Comparison of ENCODE assay signal across 10 cellular contexts in genomic region chr12:67517181-67517887, GRCh38.
DNase-seq lines count a peak whose midpoint lies in the region; ATAC-seq and TF ChIP-seq lines count a peak whose summit lies in the region.
"Had no signal": no experiment of that assay in that cellular context is flagged by ENCODE, and none has a peak within 500 bp of the region (broad histone marks: within the 10 kb centered on the region; RNA-seq: fewer than 3 reads in every experiment).

No MANE protein-coding gene starts in this region.

- ATAC-seq in natural killer cell: no peak
- no peak for ATAC-seq in GM21526 (IDR thresholded peaks at IDR 0.05; ENCODE audit: low FRiP score, unreplicated experiment)
- no peak for ATAC-seq in HG03135 (IDR thresholded peaks at IDR 0.05; ENCODE audit: unreplicated experiment)
- ATAC-seq: stimulated activated naive CD8-positive, alpha-beta T cell treated with anti-CD3 and anti-CD28 coated beads, Interleukin-15, amount 100 ng/mL, for 72 hours had no signal

- H3K9me3 Mint-ChIP-seq in natural killer cell: no peaks in the 10 kb centered on the region
- H3K9me3 Mint-ChIP-seq: stimulated activated naive CD8-positive, alpha-beta T cell treated with anti-CD3 and anti-CD28 coated beads, Interleukin-15, amount 100 ng/mL, for 72 hours had no signal

- intact Hi-C loops in breast epithelium (cut with DNase I; ENCODE audit: low total_unique reads): no loop called here
- intact Hi-C loops in natural killer cell (cut with micrococcal nuclease): no loop called here

- peak overlapping the region; percentile 37 to 78 for H3K27ac Mint-ChIP-seq in natural killer cell

- peak overlapping the region in 1 of 3 donors; percentile 8 for H3K4me3 ChIP-seq in breast epithelium

- no peaks in the 10 kb centered on the region for H3K36me3 Mint-ChIP-seq in natural killer cell

- H3K4me3 Mint-ChIP-seq in natural killer cell: no peak overlapping the region
- H3K4me3 Mint-ChIP-seq: stimulated activated naive CD8-positive, alpha-beta T cell treated with anti-CD3 and anti-CD28 coated beads, Interleukin-15, amount 100 ng/mL, for 72 hours had no signal

- DNase-seq in COR-L47 (lab: John Stamatoyannopoulos, UW): peak; percentile 62
- peak; percentile 40 for DNase-seq in NCI-H1694 (lab: John Stamatoyannopoulos, UW)
- peak; percentile 54 to 65 for DNase-seq in breast epithelium (ENCODE audit: low spot score in 2 of 2)
- DNase-seq in natural killer cell: no peak
- no peak for DNase-seq in NCI-H774 (lab: John Stamatoyannopoulos, UW)
- no peak for DNase-seq in NCI-H2107 treated with DMSO at 0.1 percent for 48 hours (lab: John Stamatoyannopoulos, UW; ENCODE audit: unreplicated experiment)
- DNase-seq: Caco-2; stimulated activated naive CD8-positive, alpha-beta T cell treated with anti-CD3 and anti-CD28 coated beads, Interleukin-15, amount 100 ng/mL, for 72 hours had no signal

- H3K27me3 ChIP-seq in breast epithelium: no peaks in the 10 kb centered on the region

- no peak for TF ChIP-seq CTCF in breast epithelium (IDR thresholded peaks at IDR 0.05)
- no peak for TF ChIP-seq CTCF in natural killer cell (IDR thresholded peaks at IDR 0.05)

- peaks cover 24 to 38% of the 10 kb centered on the region in 2 donors for H3K4me1 Mint-ChIP-seq in natural killer cell

- no peaks in the 10 kb centered on the region for H3K27me3 Mint-ChIP-seq in natural killer cell (ENCODE audit: low read depth in 2 of 2)
- H3K27me3 Mint-ChIP-seq: stimulated activated naive CD8-positive, alpha-beta T cell treated with anti-CD3 and anti-CD28 coated beads, Interleukin-15, amount 100 ng/mL, for 72 hours had no signal

- no peak for TF ChIP-seq POLR2A in breast epithelium (IDR thresholded peaks at IDR 0.05)

- H3K27ac ChIP-seq in breast epithelium: no peak overlapping the region

- no peaks in the 10 kb centered on the region for H3K36me3 ChIP-seq in breast epithelium

- no peaks in the 10 kb centered on the region for H3K9me3 ChIP-seq in breast epithelium
- H3K9me3 ChIP-seq: Caco-2 had no signal

- no peaks in the 10 kb centered on the region for H3K4me1 ChIP-seq in breast epithelium
- H3K4me1 ChIP-seq: Caco-2 had no signal

Comparison
In these comparisons a context has a peak if more than half of its experiments do, and no peak if none do; other contexts are left out.
1. DNase-seq: peak in COR-L47 (single experiment), NCI-H1694 (single experiment) and breast epithelium (2 of 2); none in natural killer cell (single experiment), NCI-H774 (single experiment) and NCI-H2107 treated with DMSO at 0.1 percent for 48 hours (single experiment).